Comparison of ENCODE assay signal across 26 cellular contexts in the genomic region with DNA sequence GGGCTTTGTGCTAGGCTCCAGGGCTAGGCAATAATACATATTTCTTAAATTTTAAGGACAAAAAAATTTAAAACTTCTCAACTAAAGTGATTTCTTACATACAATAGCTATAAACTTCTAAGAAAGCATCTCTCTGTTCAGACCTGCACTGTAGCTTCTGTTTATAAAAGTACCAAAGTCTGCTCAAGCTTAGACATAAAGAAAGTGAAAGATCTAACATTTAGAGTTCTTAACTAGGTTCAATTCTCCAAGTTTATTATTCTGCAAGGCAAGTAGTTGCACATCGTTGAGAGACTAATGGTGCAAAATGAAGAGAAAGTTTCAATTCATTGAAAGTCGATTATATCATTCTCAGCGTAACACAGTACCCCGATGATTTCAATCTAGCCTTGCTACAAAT.
DNase-seq lines count a peak whose midpoint lies in the region; ATAC-seq and TF ChIP-seq lines count a peak whose summit lies in the region.
"Had no signal": no experiment of that assay in that cellular context is flagged by ENCODE, and none has a peak within 500 bp of the region (broad histone marks: within the 10 kb centered on the region; RNA-seq: fewer than 3 reads in every experiment).

No MANE protein-coding gene starts in this region.

- H3K27me3 Mint-ChIP-seq in activated CD4-positive, alpha-beta T cell treated with anti-CD3 and anti-CD28 coated beads, Interleukin-2, amount 10 ng/mL, durations not matched to agents 24 days and 14 days, result no peaks in the 10 kb centered on the region
- H3K27me3 Mint-ChIP-seq: activated naive CD8-positive, alpha-beta T cell; effector memory CD8-positive, alpha-beta T cell; stimulated activated naive CD8-positive, alpha-beta T cell treated with anti-CD3 and anti-CD28 coated beads, Interleukin-15, Interleukin-2, amounts not matched to agents 100 ng/mL and 50 ng/mL, for 24 hours had no signal

- H3K9me3 Mint-ChIP-seq in activated CD4-positive, alpha-beta T cell treated with anti-CD3 and anti-CD28 coated beads, Interleukin-2, amount 10 ng/mL, durations not matched to agents 24 days and 14 days, result no peaks in the 10 kb centered on the region
- H3K9me3 Mint-ChIP-seq: stimulated activated naive CD8-positive, alpha-beta T cell treated with anti-CD3 and anti-CD28 coated beads, Interleukin-15, Interleukin-2, amounts not matched to agents 100 ng/mL and 50 ng/mL, for 24 hours had no signal

- no peak for TF ChIP-seq CTCF in omental fat pad (IDR thresholded peaks at IDR 0.05)

- H3K27ac Mint-ChIP-seq in activated CD4-positive, alpha-beta T cell treated with anti-CD3 and anti-CD28 coated beads, Interleukin-2, amount 10 ng/mL, durations not matched to agents 24 days and 14 days, result no peak overlapping the region
- H3K27ac Mint-ChIP-seq: activated naive CD8-positive, alpha-beta T cell; activated T-helper 1 cell treated with anti-CD3 and anti-CD28 coated beads, Interleukin-12 subunit alpha, Interleukin-12 subunit beta, Interleukin-2, Interleukin-4 antibody, amounts not matched to agents 30 ng/mL and 10 ng/mL and 1 ng/mL, durations not matched to agents 14 hours and 24 hours and 36 hours; effector memory CD8-positive, alpha-beta T cell; stimulated activated naive CD8-positive, alpha-beta T cell treated with anti-CD3 and anti-CD28 coated beads, Interleukin-15, Interleukin-2, amounts not matched to agents 100 ng/mL and 50 ng/mL, for 24 hours had no signal

- H3K4me1 Mint-ChIP-seq in activated CD4-positive, alpha-beta T cell treated with anti-CD3 and anti-CD28 coated beads, Interleukin-2, amount 10 ng/mL, durations not matched to agents 24 days and 14 days, result no peaks in the 10 kb centered on the region

- H3K36me3 ChIP-seq in H7 (replicated peaks; ENCODE audit: control insufficient read depth, insufficient read depth, low read length), result no peaks in the 10 kb centered on the region
- H3K36me3 ChIP-seq: esophagus muscularis mucosa, gastroesophageal sphincter, neutrophil, tibial nerve had no signal

- no peak overlapping the region for H3K4me3 Mint-ChIP-seq in activated CD4-positive, alpha-beta T cell treated with anti-CD3 and anti-CD28 coated beads, Interleukin-2, amount 10 ng/mL, durations not matched to agents 24 days and 14 days
- H3K4me3 Mint-ChIP-seq: activated naive CD8-positive, alpha-beta T cell; activated T-helper 1 cell treated with anti-CD3 and anti-CD28 coated beads, Interleukin-12 subunit alpha, Interleukin-12 subunit beta, Interleukin-2, Interleukin-4 antibody, amounts not matched to agents 30 ng/mL and 10 ng/mL and 1 ng/mL, durations not matched to agents 14 hours and 24 hours and 36 hours; effector memory CD8-positive, alpha-beta T cell; stimulated activated naive CD8-positive, alpha-beta T cell treated with anti-CD3 and anti-CD28 coated beads, Interleukin-15, Interleukin-2, amounts not matched to agents 100 ng/mL and 50 ng/mL, for 24 hours had no signal

- peak overlapping the region; percentile 25 for H3K4me3 ChIP-seq in Jurkat, Clone E6-1 (ENCODE audit: low read length)
- H3K4me3 ChIP-seq in H7 (ENCODE audit: insufficient read depth, low read depth, low read length), result no peak overlapping the region
- H3K4me3 ChIP-seq: esophagus muscularis mucosa, gastroesophageal sphincter, tibial nerve had no signal

- H3K36me3 Mint-ChIP-seq in activated CD4-positive, alpha-beta T cell treated with anti-CD3 and anti-CD28 coated beads, Interleukin-2, amount 10 ng/mL, durations not matched to agents 24 days and 14 days (ENCODE audit: low read depth), result no peaks in the 10 kb centered on the region
- H3K36me3 Mint-ChIP-seq: activated naive CD8-positive, alpha-beta T cell had no signal

- ATAC-seq in GM18520 (IDR thresholded peaks at IDR 0.05; ENCODE audit: unreplicated experiment) (peak; percentile 51), GM21360 (IDR thresholded peaks at IDR 0.05; ENCODE audit: unreplicated experiment) (peak; percentile 57), HG02870 (IDR thresholded peaks at IDR 0.05; ENCODE audit: unreplicated experiment) (peak; percentile 70), omental fat pad (ENCODE audit: low FRiP score) (no peak)
- ATAC-seq: effector memory CD8-positive, alpha-beta T cell; gastroesophageal sphincter had no signal

- intact Hi-C loops in activated CD4-positive, alpha-beta T cell treated with anti-CD3 and anti-CD28 coated beads, Interleukin-2, amount 10 ng/mL, durations not matched to agents 24 days and 14 days (cut with micrococcal nuclease), result no loop called here

- no peaks in the 10 kb centered on the region for H3K27me3 ChIP-seq in H7 (ENCODE audit: control insufficient read depth, insufficient read depth, low read length)
- H3K27me3 ChIP-seq: esophagus muscularis mucosa, gastroesophageal sphincter, neutrophil had no signal

- DNase-seq in Jurkat, Clone E6-1 (ENCODE audit: low read depth, low spot score), result no peak
- DNase-seq in omental fat pad (ENCODE audit: low spot score), result no peak
- DNase-seq in activated CD4-positive, alpha-beta T cell treated with anti-CD3 and anti-CD28 coated beads, Interleukin-2, amount 10 ng/mL, durations not matched to agents 24 days and 14 days, result no peak
- no peak for DNase-seq in pons (ENCODE audit: low spot score)
- no peak for DNase-seq in H7
- DNase-seq: ACHN; activated CD4-positive, CD25-positive, alpha-beta regulatory T cell treated with anti-CD3 and anti-CD28 coated beads, Interleukin-2, amount 50 U/mL, for 72 hours; DMS 273 treated with DMSO at 0.1 percent for 48 hours; effector memory CD8-positive, alpha-beta T cell; GDM1; NCI-H1694 treated with DMSO at 0.1 percent for 48 hours; NCI-H2227 treated with DMSO at 0.1 percent for 48 hours; NCI-H748 treated with DMSO at 0.1 percent for 48 hours; OCI-M1; Right ventricle myocardium superior; small intestine had no signal
